ENCODE assay signal across 8 cellular contexts in the genomic region with DNA sequence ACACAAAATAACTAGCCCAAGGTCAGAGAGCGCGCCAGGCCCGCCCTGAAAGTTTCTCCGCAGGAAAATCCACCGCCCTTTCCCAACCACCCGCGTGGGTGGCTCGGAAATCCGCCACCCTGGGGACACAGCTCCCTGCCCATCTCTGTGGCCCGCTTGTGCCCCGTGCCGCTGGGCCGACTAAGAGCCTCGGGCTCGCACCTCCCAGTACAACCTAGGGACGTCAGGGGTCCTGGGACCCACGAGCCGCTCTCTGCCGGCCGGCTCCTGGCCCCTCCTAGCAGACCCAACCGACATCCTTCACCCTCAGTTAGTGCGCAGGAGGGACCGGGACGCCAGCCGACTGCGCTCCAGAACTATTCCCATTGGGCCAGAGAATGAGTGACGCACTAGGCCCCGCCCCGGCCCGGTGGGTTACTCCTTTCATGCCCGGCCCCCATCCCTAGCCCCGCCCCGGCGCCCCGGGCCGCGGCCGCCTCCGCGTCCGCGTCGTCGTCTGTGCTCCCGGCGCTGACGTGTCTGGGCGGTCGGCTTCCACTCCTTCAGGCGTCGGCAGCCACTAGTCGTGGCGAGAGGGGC.
A peak's percentile ranks its signal among the peaks of the same experiment; 100 is the strongest.
DNase-seq lines count a peak whose midpoint lies in the region; ATAC-seq and TF ChIP-seq lines count a peak whose summit lies in the region.

No MANE protein-coding gene starts in this region.

- H3K4me3 ChIP-seq in mucosa of stomach (ENCODE audit: low read length), result peak overlapping the region; percentile 56

- DNase-seq in DMS153 treated with DMSO at 0.1 percent for 48 hours (lab: John Stamatoyannopoulos, UW; ENCODE audit: unreplicated experiment), result peak; percentile 98
- DNase-seq in OCI-M2 (lab: John Stamatoyannopoulos, UW; ENCODE audit: unreplicated experiment), result peak; percentile 79
- DNase-seq in activated T-cell treated with anti-CD3 and anti-CD28 coated beads, Interleukin-2, amount 50 U/mL, for 1 hour, result peak; percentile 99
- DNase-seq in erythroblast (lab: John Stamatoyannopoulos, UW), result peak; percentile 96 to 97
- DNase-seq in stimulated activated CD8-positive, alpha-beta memory T cell treated with anti-CD3 and anti-CD28 coated beads, Interleukin-4, amount 100 ng/mL, for 48 hours, result peak; percentile 99

- no peak for TF ChIP-seq RAD21 in Ishikawa (IDR thresholded peaks at IDR 0.05; ENCODE audit: low read depth)

- peaks cover 28% of the 10 kb centered on the region for H3K4me1 ChIP-seq in mucosa of stomach (ENCODE audit: control insufficient read depth, insufficient read depth, low read length)

- H3K9ac ChIP-seq in mucosa of stomach (ENCODE audit: low read length), result peak overlapping the region; percentile 92

- TF ChIP-seq POLR2A in erythroblast (IDR thresholded peaks at IDR 0.05; ENCODE audit: low read length), result peak; percentile 83

- ATAC-seq in GM21619 (IDR thresholded peaks at IDR 0.05; ENCODE audit: unreplicated experiment), result peak; percentile 91

- H3K27me3 ChIP-seq in mucosa of stomach (ENCODE audit: control insufficient read depth, insufficient read depth, low read length), result no peaks in the 10 kb centered on the region

- H3K36me3 ChIP-seq in mucosa of stomach (ENCODE audit: control insufficient read depth, insufficient read depth, low read length), result no peaks in the 10 kb centered on the region

- H3K9me3 ChIP-seq in mucosa of stomach (ENCODE audit: control insufficient read depth, low read length), result no peaks in the 10 kb centered on the region

- no peak for TF ChIP-seq EP300 in Ishikawa (IDR thresholded peaks at IDR 0.05; ENCODE audit: borderline replicate concordance)

TF ChIP-seq in Ishikawa, 13 proteins besides CTCF, POLR2A, EP300 and RAD21:
- TF ChIP-seq CREB1 (IDR thresholded peaks at IDR 0.05; ENCODE audit: low read depth) (peak; percentile 57; the same call in 1 of the 2 replicates), ZBTB7A (IDR thresholded peaks at IDR 0.05; ENCODE audit: low read depth) (0 out of 2 replicates have a peak, but pooled peaks have one; percentile 38), TAF1 (IDR thresholded peaks at IDR 0.05; ENCODE audit: low read depth) (peak; percentile 80), EGR1 (IDR thresholded peaks at IDR 0.05) (peak; percentile 85), TCF12 (IDR thresholded peaks at IDR 0.05; ENCODE audit: low read depth) (no peak), CEBPB (IDR thresholded peaks at IDR 0.05) (no peak)
- TF ChIP-seq, protein P1, sequence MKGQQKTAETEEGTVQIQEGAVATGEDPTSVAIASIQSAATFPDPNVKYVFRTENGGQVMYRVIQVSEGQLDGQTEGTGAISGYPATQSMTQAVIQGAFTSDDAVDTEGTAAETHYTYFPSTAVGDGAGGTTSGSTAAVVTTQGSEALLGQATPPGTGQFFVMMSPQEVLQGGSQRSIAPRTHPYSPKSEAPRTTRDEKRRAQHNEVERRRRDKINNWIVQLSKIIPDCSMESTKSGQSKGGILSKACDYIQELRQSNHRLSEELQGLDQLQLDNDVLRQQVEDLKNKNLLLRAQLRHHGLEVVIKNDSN (IDR thresholded peaks at IDR 0.05), result no peak

Comparison
In these comparisons a context has a peak if more than half of its experiments do, and no peak if none do; other contexts are left out.
1. Peak in every context shown above with its lines: DNase-seq, ATAC-seq and H3K4me3 ChIP-seq.